In the genomic region with DNA sequence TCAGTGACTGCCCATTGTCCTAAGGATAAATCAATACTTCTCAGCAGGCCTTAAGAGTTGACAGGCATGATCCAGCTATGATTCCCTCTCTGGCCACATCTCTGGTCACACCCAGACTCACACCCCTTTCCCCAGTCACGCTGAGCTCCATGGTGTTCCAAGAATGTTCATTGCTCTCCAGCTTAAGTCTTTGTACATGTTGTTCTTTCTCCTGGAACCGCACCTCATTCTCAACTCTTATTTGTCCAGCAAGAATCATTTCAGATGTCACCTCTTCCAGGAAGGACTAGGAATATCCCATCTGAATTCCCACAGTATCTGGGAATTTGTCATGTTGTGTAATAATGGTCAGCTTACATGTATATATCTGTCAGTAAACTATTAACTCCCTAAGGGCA, we compare ENCODE assay signal across 13 cellular contexts.
DNase-seq lines count a peak whose midpoint lies in the region; ATAC-seq and TF ChIP-seq lines count a peak whose summit lies in the region.
"Had no signal": no experiment of that assay in that cellular context is flagged by ENCODE, and none has a peak within 500 bp of the region (broad histone marks: within the 10 kb centered on the region; RNA-seq: fewer than 3 reads in every experiment).

No MANE protein-coding gene starts in this region.

- no peaks in the 10 kb centered on the region for H3K4me1 ChIP-seq in breast epithelium
- H3K4me1 ChIP-seq in heart left ventricle, result peaks cover 0 to 44% (median 24%) of the 10 kb centered on the region in 12 donors
- H3K4me1 ChIP-seq in ovary (ENCODE audit: insufficient read depth), result peaks cover 23% of the 10 kb centered on the region
- H3K4me1 ChIP-seq in vagina, result peaks cover 30% of the 10 kb centered on the region
- H3K4me1 ChIP-seq: parathyroid adenoma had no signal

- H3K4me3 ChIP-seq in breast epithelium, result no peak overlapping the region
- no peak overlapping the region for H3K4me3 ChIP-seq in heart left ventricle
- H3K4me3 ChIP-seq in ovary, result no peak overlapping the region
- H3K4me3 ChIP-seq in vagina, result no peak overlapping the region

- H3K27ac ChIP-seq in breast epithelium (peak overlapping the region; percentile 85), heart left ventricle (peak overlapping the region in 10 of 12 donors; percentile 21 to 81 (median 54)), ovary (peak overlapping the region; percentile 44 to 86), vagina (peak overlapping the region; percentile 79)
- H3K27ac ChIP-seq: parathyroid adenoma had no signal

- intact Hi-C loops in breast epithelium (cut with DNase I; ENCODE audit: low total_unique reads) (no loop called here), heart left ventricle (cut with DNase I) (loop anchor here in 2 of 10 donors (5.0 to 10.0 kb wide), 3 partner anchors 76 to 499 kb away; no protein-coding TSS in a partner anchor), ovary (cut with DNase I) (loop anchor here in 3 of 4 donors (5.0 to 10.0 kb wide), 4 partner anchors 79 to 421 kb away; no protein-coding TSS in a partner anchor), vagina (cut with DNase I) (loop anchor here (5.0 kb wide), 1 partner anchor 76 kb away; no protein-coding TSS in a partner anchor)

- 70 to 76% (median 74%) methylated on average over 2 of the region's 2 CpGs for WGBS in heart left ventricle, 4 donors
- WGBS in ovary, 3 donors, result 49 to 61% (median 61%) methylated on average over 2 of the region's 2 CpGs

- H3K27me3 ChIP-seq in breast epithelium, result no peaks in the 10 kb centered on the region
- no peaks in the 10 kb centered on the region for H3K27me3 ChIP-seq in heart left ventricle
- no peaks in the 10 kb centered on the region for H3K27me3 ChIP-seq in ovary
- H3K27me3 ChIP-seq in vagina, result no peaks in the 10 kb centered on the region

- peak; percentile 79 for TF ChIP-seq EP300 in ovary (IDR thresholded peaks at IDR 0.05)

- no peak for TF ChIP-seq POLR2A in breast epithelium (IDR thresholded peaks at IDR 0.05)
- TF ChIP-seq POLR2A in heart left ventricle (IDR thresholded peaks at IDR 0.05), result no peak
- no peak for TF ChIP-seq POLR2A in ovary (IDR thresholded peaks at IDR 0.05)
- TF ChIP-seq POLR2A in vagina (IDR thresholded peaks at IDR 0.05), result no peak

- TF ChIP-seq CTCF in breast epithelium (IDR thresholded peaks at IDR 0.05) (no peak), heart left ventricle (IDR thresholded peaks at IDR 0.05) (no peak), ovary (IDR thresholded peaks at IDR 0.05) (no peak), vagina (IDR thresholded peaks at IDR 0.05) (no peak)

- H3K9me3 ChIP-seq in breast epithelium, result no peaks in the 10 kb centered on the region
- H3K9me3 ChIP-seq in heart left ventricle, result no peaks in the 10 kb centered on the region
- no peaks in the 10 kb centered on the region for H3K9me3 ChIP-seq in ovary
- no peaks in the 10 kb centered on the region for H3K9me3 ChIP-seq in vagina
- H3K9me3 ChIP-seq: Caco-2 had no signal

- ATAC-seq in heart left ventricle, result peak in 3 of 4 donors; percentile 17 to 50 (median 47)

- H3K36me3 ChIP-seq in breast epithelium (no peaks in the 10 kb centered on the region), heart left ventricle (no peaks in the 10 kb centered on the region), ovary (no peaks in the 10 kb centered on the region), vagina (no peaks in the 10 kb centered on the region)

- DNase-seq in breast epithelium (ENCODE audit: low spot score in 2 of 2) (peak in 1 of 2 donors; percentile 40), heart left ventricle (no peak), ovary (peak in 1 of 5 donors; percentile 23), vagina (ENCODE audit: extremely low spot score in 2 of 2) (no peak), NK-92 (lab: John Stamatoyannopoulos, UW; ENCODE audit: unreplicated experiment) (no peak), SHP77 treated with DMSO at 0.1 percent for 48 hours (lab: John Stamatoyannopoulos, UW) (no peak)
- no peak for DNase-seq in stimulated activated CD4-positive, alpha-beta T cell treated with anti-CD3 and anti-CD28 coated beads, Interleukin-1b, Interleukin-23, amount 100 ng/mL, for 48 hours
- DNase-seq: activated naive CD4-positive, alpha-beta T cell treated with anti-CD3 and anti-CD28 coated beads, Interleukin-2, amount 50 U/mL, for 16 hours; Caco-2; mesendoderm; NCI-H69; SIG-M5 had no signal
